18 cellular contexts compared by ENCODE assay signal in genomic region chr7:20513897-20514296, GRCh38.
"Had no signal": no experiment of that assay in that cellular context is flagged by ENCODE, and none has a peak within 500 bp of the region (broad histone marks: within the 10 kb centered on the region; RNA-seq: fewer than 3 reads in every experiment).

No MANE protein-coding gene starts in this region.

- H3K79me2 ChIP-seq: parathyroid adenoma had no signal

- DNase-seq: cortex of kidney; effector memory CD4-positive, alpha-beta T cell; esophagus squamous epithelium; foreskin fibroblast; islet precursor cell; mesendoderm; naive B cell; stimulated activated CD4-positive, alpha-beta T cell treated with anti-CD3 and anti-CD28 coated beads, Interleukin-4, amount 100 ng/mL, for 1 hour; stimulated activated CD8-positive, alpha-beta memory T cell treated with anti-CD3 and anti-CD28 coated beads, Interleukin-4, amount 100 ng/mL, for 48 hours; uterus had no signal

- H3K9me3 ChIP-seq: esophagus squamous epithelium, gastroesophageal sphincter, prostate gland, tibial artery, upper lobe of left lung, uterus had no signal

- H3K27me3 ChIP-seq: esophagus squamous epithelium, gastroesophageal sphincter, tibial artery, upper lobe of left lung, uterus had no signal

- H3K4me1 ChIP-seq: parathyroid adenoma, prostate gland, tibial artery, upper lobe of left lung, uterus had no signal

- H3K27ac ChIP-seq: esophagus squamous epithelium, gastroesophageal sphincter, parathyroid adenoma, prostate gland, tibial artery, upper lobe of left lung, uterus had no signal

- ATAC-seq: gastroesophageal sphincter; left ventricle myocardium superior; stimulated activated effector memory CD8-positive, alpha-beta T cell treated with anti-CD3 and anti-CD28 coated beads, Interleukin-12 subunit alpha, Interleukin-12 subunit beta, amount 100 ng/mL, for 72 hours had no signal

- H2AFZ ChIP-seq: parathyroid adenoma had no signal

- H3K9ac ChIP-seq: parathyroid adenoma had no signal

- H3K36me3 ChIP-seq: esophagus squamous epithelium, gastroesophageal sphincter, prostate gland, tibial artery, upper lobe of left lung, uterus had no signal

- H3K4me3 ChIP-seq: esophagus squamous epithelium, gastroesophageal sphincter, lung, prostate gland, tibial artery, upper lobe of left lung, uterus had no signal
